ENCODE assay signal across 2 cellular contexts in genomic region chr15:74994685-74995084, GRCh38.
TF ChIP-seq lines count a peak whose summit lies in the region.

No MANE protein-coding gene starts in this region.

TF ChIP-seq in SK-N-SH, 30 proteins besides CTCF, POLR2A, EP300 and RAD21 (continued from another document):
- TF ChIP-seq FOSL2 (IDR thresholded peaks at IDR 0.05; ENCODE audit: borderline replicate concordance, low read depth) (no peak), SMC3 (IDR thresholded peaks at IDR 0.05; ENCODE audit: low read depth, low read length) (no peak), IRF3 (IDR thresholded peaks at IDR 0.05; ENCODE audit: low read depth, low read length) (no peak), MAX (IDR thresholded peaks at IDR 0.05; ENCODE audit: low read depth) (no peak), YY1 (IDR thresholded peaks at IDR 0.05; ENCODE audit: low read depth) (no peak), MXI1 (IDR thresholded peaks at IDR 0.05; ENCODE audit: low read depth, low read length) (no peak), POLR2AphosphoS5 (IDR thresholded peaks at IDR 0.05; ENCODE audit: low read depth, low read length) (no peak), RCOR1 (IDR thresholded peaks at IDR 0.05; ENCODE audit: low read length) (no peak), RXRA (IDR thresholded peaks at IDR 0.05; ENCODE audit: borderline replicate concordance, low read depth) (no peak), GABPA (IDR thresholded peaks at IDR 0.05; ENCODE audit: low read depth) (no peak), FOXJ3 (CRISPR knock-in tag; IDR thresholded peaks at IDR 0.05) (no peak), JUND (IDR thresholded peaks at IDR 0.05) (no peak), ELF1 (IDR thresholded peaks at IDR 0.05) (no peak), CHD2 (IDR thresholded peaks at IDR 0.05; ENCODE audit: low read length, partially characterized antibody) (no peak), TCF12 (IDR thresholded peaks at IDR 0.05) (no peak), USF1 (IDR thresholded peaks at IDR 0.05; ENCODE audit: borderline replicate concordance, low read depth) (no peak)

TF ChIP-seq in SK-N-SH treated with all-trans-retinoic acid at 6 μM for 48 hours, 23 proteins besides CTCF, POLR2A, EP300 and RAD21:
- TF ChIP-seq ARNTL (CRISPR knock-in tag; IDR thresholded peaks at IDR 0.05; ENCODE audit: borderline replicate concordance, low read depth) (no peak), BACH2 (CRISPR knock-in tag; IDR thresholded peaks at IDR 0.05; ENCODE audit: borderline replicate concordance) (no peak), TSHZ2 (CRISPR knock-in tag; IDR thresholded peaks at IDR 0.05) (no peak), SNAI2 (CRISPR knock-in tag; IDR thresholded peaks at IDR 0.05) (no peak)
